In genomic region chr13:46953331-46953730, GRCh38 we compare ENCODE assay signal across 19 cellular contexts. TPM values are rescaled to one million over a fixed set of nuclear protein-coding genes. Genes with fewer than 3 reads are reported as not detected.
DNase-seq lines count a peak whose midpoint lies in the region; ATAC-seq and TF ChIP-seq lines count a peak whose summit lies in the region.
"Had no signal": no experiment of that assay in that cellular context is flagged by ENCODE, and none has a peak within 500 bp of the region (broad histone marks: within the 10 kb centered on the region; RNA-seq: fewer than 3 reads in every experiment).

No MANE protein-coding gene starts in this region.

- no peak overlapping the region for H2BK12ac ChIP-seq in neuronal stem cell (ENCODE audit: low read length)

- H2BK120ac ChIP-seq in neuronal stem cell (ENCODE audit: low read depth, low read length): no peak overlapping the region

- no peaks in the 10 kb centered on the region for H3K27me3 ChIP-seq in dorsolateral prefrontal cortex
- H3K27me3 ChIP-seq in neuronal stem cell (ENCODE audit: control insufficient read depth in 3 of 3, insufficient read depth in 3 of 3, low read depth in 1 of 3, low read length in 3 of 3): no peaks in the 10 kb centered on the region
- H3K27me3 ChIP-seq in suprapubic skin: no peaks in the 10 kb centered on the region
- H3K27me3 ChIP-seq: cardiac muscle cell had no signal

- peak overlapping the region in 36 of 59 donors; percentile 4 to 75 (median 43) for H3K27ac ChIP-seq in dorsolateral prefrontal cortex
- H3K27ac ChIP-seq in neuronal stem cell (replicated peaks; ENCODE audit: low read length): no peak overlapping the region
- no peak overlapping the region for H3K27ac ChIP-seq in suprapubic skin
- no peak overlapping the region for H3K27ac ChIP-seq in substantia nigra (ENCODE audit: low read depth, low read length, poor library complexity, severe bottlenecking)
- H3K27ac ChIP-seq: cardiac muscle cell had no signal

- H4K91ac ChIP-seq in neuronal stem cell (ENCODE audit: low read depth, low read length, poor library complexity): no peak overlapping the region

- no peak overlapping the region for H3K4me2 ChIP-seq in neuronal stem cell (ENCODE audit: insufficient read depth, low read length, poor library complexity, severe bottlenecking)

- no peak for TF ChIP-seq EP300 in suprapubic skin (IDR thresholded peaks at IDR 0.05)

- no peak overlapping the region for H3K9ac ChIP-seq in neuronal stem cell (ENCODE audit: low read depth, low read length, poor library complexity)

- DNase-seq in dorsolateral prefrontal cortex (no peak), anterior cingulate cortex (lab: John Stamatoyannopoulos, UW) (no peak), neuronal stem cell (ENCODE audit: low spot score) (no peak), suprapubic skin (ENCODE audit: low spot score in 2 of 2) (no peak), substantia nigra (lab: John Stamatoyannopoulos, UW) (no peak)
- DNase-seq: activated CD4-positive, alpha-beta memory T cell treated with anti-CD3 and anti-CD28 coated beads, Interleukin-2, amount 10 ng/mL, durations not matched to agents 7 days and 5 days; activated T-cell treated with anti-CD3 and anti-CD28 coated beads, Interleukin-2, amount 50 U/mL, for 4 hours; effector CD4-positive, alpha-beta T cell; hippocampal formation; MM.1S; NCI-H2107; NCI-H69; stimulated activated naive CD8-positive, alpha-beta T cell treated with anti-CD3 and anti-CD28 coated beads, Interleukin-15, Interleukin-2, amounts not matched to agents 100 U/mL and 50 U/mL, for 24 hours had no signal

- TF ChIP-seq CTCF in dorsolateral prefrontal cortex (IDR thresholded peaks at IDR 0.05 in 54 of 56, conservative IDR thresholded peaks at IDR 0.05 in 2 of 56; ENCODE audit: low read depth in 1 of 56, partially characterized antibody in 56 of 56) (no peak), suprapubic skin (IDR thresholded peaks at IDR 0.05) (no peak)

- no peak overlapping the region for H3K18ac ChIP-seq in neuronal stem cell (ENCODE audit: low read length)

- no peak overlapping the region for H3K23ac ChIP-seq in neuronal stem cell (ENCODE audit: low read depth, low read length, poor library complexity)

- no peaks in the 10 kb centered on the region for H3K36me3 ChIP-seq in neuronal stem cell (replicated peaks in 1 of 2; ENCODE audit: control insufficient read depth in 2 of 2, insufficient read depth in 2 of 2, low read length in 2 of 2)
- no peaks in the 10 kb centered on the region for H3K36me3 ChIP-seq in suprapubic skin
- H3K36me3 ChIP-seq: cardiac muscle cell had no signal

- no peak overlapping the region for H4K8ac ChIP-seq in neuronal stem cell (ENCODE audit: low read depth, low read length)

- H3K79me1 ChIP-seq in neuronal stem cell (ENCODE audit: low read depth, low read length): no peaks in the 10 kb centered on the region

- TF ChIP-seq POLR2A in suprapubic skin (IDR thresholded peaks at IDR 0.05): no peak

- ATAC-seq in GM18498 (IDR thresholded peaks at IDR 0.05; ENCODE audit: unreplicated experiment) (peak; percentile 68), GM21619 (IDR thresholded peaks at IDR 0.05; ENCODE audit: unreplicated experiment) (peak; percentile 70), HG03571 (IDR thresholded peaks at IDR 0.05; ENCODE audit: unreplicated experiment) (peak; percentile 61)
- ATAC-seq: activated T-cell treated with anti-CD3 and anti-CD28 coated beads, Interleukin-2, amount 50 U/mL, for 4 hours; stimulated activated naive CD8-positive, alpha-beta T cell treated with anti-CD3 and anti-CD28 coated beads, Interleukin-15, Interleukin-2, amounts not matched to agents 100 U/mL and 50 U/mL, for 24 hours had no signal

- H2AFZ ChIP-seq in neuronal stem cell (ENCODE audit: low read length): no peak overlapping the region

- H3K4ac ChIP-seq in neuronal stem cell (ENCODE audit: low read length): no peak overlapping the region

- H2BK5ac ChIP-seq in neuronal stem cell (ENCODE audit: low read length): no peak overlapping the region

- H3K4me3 ChIP-seq in dorsolateral prefrontal cortex (no peak overlapping the region), neuronal stem cell (ENCODE audit: low read length in 2 of 2) (no peak overlapping the region), suprapubic skin (no peak overlapping the region)
- H3K4me3 ChIP-seq: cardiac muscle cell had no signal

- intact Hi-C loops in dorsolateral prefrontal cortex (cut with DNase I): no loop called here

- H3K4me1 ChIP-seq in neuronal stem cell (ENCODE audit: control insufficient read depth in 2 of 2, insufficient read depth in 1 of 2, low read depth in 1 of 2, low read length in 2 of 2): no peaks in the 10 kb centered on the region
- no peaks in the 10 kb centered on the region for H3K4me1 ChIP-seq in suprapubic skin

- H3K9me3 ChIP-seq in neuronal stem cell (replicated peaks in 1 of 2; ENCODE audit: control insufficient read depth in 2 of 2, insufficient read depth in 1 of 2, low read depth in 1 of 2, low read length in 2 of 2) (no peaks in the 10 kb centered on the region), suprapubic skin (no peaks in the 10 kb centered on the region)

- no peak overlapping the region for H3K14ac ChIP-seq in neuronal stem cell (ENCODE audit: low read length)

- H2BK15ac ChIP-seq in neuronal stem cell (ENCODE audit: low read length): no peak overlapping the region

- no peak overlapping the region for H2AK5ac ChIP-seq in neuronal stem cell (ENCODE audit: low read depth, low read length)

- WGBS in neuronal stem cell (ENCODE audit: extremely low coverage in 2 of 2, insufficient read length in 2 of 2, insufficient replicate concordance in 1 of 2), 2 donors: no CpG with 5 or more reads among the region's 3 CpGs
- WGBS in suprapubic skin: 74% methylated on average over 3 of the region's 3 CpGs

RNA-seq across cellular contexts. Expression of gene HTR2A, which starts 56.5 kb away (rescaled TPM):
- 10 to 100 TPM in 119 of 120 experiments, 1 to 10 TPM in 1; 8.6 to 60.2 (median 33.2) TPM for total RNA-seq in dorsolateral prefrontal cortex
- 0.13 TPM for polyA plus RNA-seq in neuronal stem cell (2013, experiment 1 of 2)
- polyA plus RNA-seq in neuronal stem cell (2013, experiment 2 of 2): 0.17 TPM
- under 1 TPM in 1 of 4 donors, not detected in 3; 0.57 TPM for total RNA-seq in suprapubic skin
- total RNA-seq: activated CD4-positive, alpha-beta memory T cell treated with anti-CD3 and anti-CD28 coated beads, Interleukin-2, amount 10 ng/mL, durations not matched to agents 7 days and 5 days; activated T-cell treated with anti-CD3 and anti-CD28 coated beads, Interleukin-2, amount 50 U/mL, for 4 hours; cardiac muscle cell; G401; kidney epithelial cell had no signal
- polyA plus RNA-seq: cardiac muscle cell had no signal

Comparison
In these comparisons a context has a peak if more than half of its experiments do, and no peak if none do; other contexts are left out.
1. H3K27ac ChIP-seq: peak in dorsolateral prefrontal cortex (36 of 59); none in neuronal stem cell (single experiment), suprapubic skin (single experiment) and substantia nigra (single experiment).
2. RNA of gene HTR2A, which starts 56.5 kb away (total RNA-seq): 8.6 to 60.2 TPM in dorsolateral prefrontal cortex; 0.57 TPM in suprapubic skin; every median in the first group is over 4 times any median in the second.
3. Peak in every context shown above with its lines, with median percentiles within 50 percentile points of each other: ATAC-seq.